34 cellular contexts compared by ENCODE assay signal in the genomic region with DNA sequence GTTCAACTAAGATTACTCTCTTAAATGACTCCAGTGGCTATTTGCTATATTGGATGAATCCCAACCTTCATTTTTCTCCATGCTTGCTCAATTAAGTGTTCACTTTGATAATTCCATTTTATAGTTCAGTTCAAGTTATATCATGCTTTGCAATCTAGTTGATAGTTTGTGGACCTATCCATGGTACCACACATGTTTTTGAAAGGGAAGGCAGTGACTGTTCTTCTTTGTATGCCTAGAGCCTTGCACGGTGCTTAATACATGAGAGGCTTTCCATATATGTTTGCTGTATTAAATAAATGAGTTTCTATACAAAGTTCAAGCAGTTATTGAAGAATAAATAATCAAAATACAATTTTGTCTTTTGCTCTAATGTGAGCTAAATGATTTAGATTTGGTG.
"Had no signal": no experiment of that assay in that cellular context is flagged by ENCODE, and none has a peak within 500 bp of the region (broad histone marks: within the 10 kb centered on the region; RNA-seq: fewer than 3 reads in every experiment).

No MANE protein-coding gene starts in this region.

- H3K4me3 ChIP-seq: MG63 had no signal

- H3K9me3 ChIP-seq: MG63 had no signal

- H3K36me3 ChIP-seq: MG63 had no signal

- DNase-seq: Karpas-422, Kasumi-1, MG63, MM.1S, MV-4-11, NCI-H1048, NCI-H1092, NCI-H1092 treated with DMSO at 0.1 percent for 48 hours, NCI-H1105, NCI-H1105 treated with DMSO at 0.1 percent for 48 hours, NCI-H1417, NCI-H1417 treated with DMSO at 0.1 percent for 48 hours, NCI-H1436, NCI-H1436 treated with DMSO at 0.1 percent for 48 hours, NCI-H146, NCI-H1694, NCI-H1694 treated with DMSO at 0.1 percent for 48 hours, NCI-H187, NCI-H187 treated with DMSO at 0.1 percent for 48 hours, NCI-H1930, NCI-H2029, NCI-H2029 treated with DMSO at 0.1 percent for 48 hours, NCI-H2081, NCI-H2081 treated with DMSO at 0.1 percent for 48 hours, NCI-H2107, NCI-H2171, NCI-H2171 treated with DMSO at 0.1 percent for 48 hours, NCI-H2227 treated with DMSO at 0.1 percent for 48 hours, NCI-H345, NCI-H446, NCI-H446 treated with DMSO at 0.1 percent for 48 hours, NCI-H510A, NCI-H510A treated with DMSO at 0.1 percent for 48 hours, NCI-H524 had no signal

- H3K27me3 ChIP-seq: MG63 had no signal
